ENCODE assay signal across 8 cellular contexts in the genomic region with DNA sequence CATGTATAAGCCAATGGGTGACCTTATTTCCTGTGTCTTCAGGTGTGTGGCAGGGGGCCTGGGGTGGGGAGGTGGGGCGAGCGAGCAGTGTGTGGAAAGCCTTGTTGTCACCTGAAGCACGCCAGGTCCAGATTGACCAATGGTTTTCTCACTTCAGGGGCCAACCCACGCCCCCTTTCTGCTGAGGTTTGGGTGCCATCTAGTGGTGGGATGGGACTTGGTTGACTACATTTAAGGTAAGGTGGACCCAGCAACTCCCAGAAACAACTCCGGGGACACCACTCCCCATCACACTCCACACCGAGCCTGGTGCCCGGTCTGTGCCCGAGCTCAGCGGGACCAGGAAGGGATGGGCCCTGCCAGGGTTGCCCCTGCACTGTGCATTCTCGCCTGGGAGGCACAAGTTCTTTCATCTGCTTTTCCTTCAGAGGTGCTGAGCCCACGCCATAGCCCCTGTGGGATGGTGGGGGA. TPM values are rescaled to one million over a fixed set of nuclear protein-coding genes. Genes with fewer than 3 reads are reported as not detected.
DNase-seq lines count a peak whose midpoint lies in the region; ATAC-seq, FAIRE-seq and TF ChIP-seq lines count a peak whose summit lies in the region.

No MANE protein-coding gene starts in this region.

- peak; percentile 73 for FAIRE-seq in HepG2 (lab: Jason Lieb, UNC)

- H3K9me2 ChIP-seq in GM23248 (ENCODE audit: insufficient read depth) = no peaks in the 10 kb centered on the region

- POLR2A ChIA-PET in HepG2 (lab: Yijun Ruan, JAX) = no interaction called here

- TF ChIP-seq CTCF in choroid plexus epithelial cell (conservative IDR thresholded peaks at IDR 0.05; ENCODE audit: low read depth, low read length) (peak; percentile 88), HepG2 (CRISPR knock-in tag; IDR thresholded peaks at IDR 0.05) (peak; percentile 90)

- TF ChIP-seq EP300 in HepG2 (IDR thresholded peaks at IDR 0.05; ENCODE audit: low read depth in 2 of 2, low read length in 2 of 2) (no peak), HepG2 (CRISPR knock-in tag; IDR thresholded peaks at IDR 0.05; ENCODE audit: borderline replicate concordance) (no peak)

- DNase-seq in AG08396 (ENCODE audit: low spot score) (peak; percentile 93), GM23248 (peak; percentile 80), NCI-H2227 treated with DMSO at 0.1 percent for 48 hours (lab: John Stamatoyannopoulos, UW) (peak; percentile 66), choroid plexus epithelial cell (ENCODE audit: low read depth) (peak; percentile 87), HepG2 (ENCODE audit: low spot score) (peak; percentile 75)
- DNase-seq in activated CD4-positive, alpha-beta T cell treated with anti-CD3 and anti-CD28 coated beads for 1 hour = peak; percentile 29
- DNase-seq in stimulated activated CD4-positive, alpha-beta T cell treated with anti-CD3 and anti-CD28 coated beads, Interleukin-4, amount 100 ng/mL, for 48 hours (ENCODE audit: low read depth in 2 of 2) = peak; percentile 44 to 51

- H3K4me3 ChIP-seq in GM23248 = peak overlapping the region; percentile 2; the same call in 1 of the 2 replicates
- peak overlapping the region; percentile 5 for H3K4me3 ChIP-seq in choroid plexus epithelial cell (ENCODE audit: low read depth, low read length)
- no peak overlapping the region for H3K4me3 ChIP-seq in HepG2 (replicated peaks in 1 of 3; ENCODE audit: insufficient read depth in 1 of 3, low read depth in 2 of 3, low read length in 3 of 3)

- no peaks in the 10 kb centered on the region for H3K79me2 ChIP-seq in GM23248 (ENCODE audit: insufficient read depth)
- no peaks in the 10 kb centered on the region for H3K79me2 ChIP-seq in HepG2 (ENCODE audit: insufficient read depth, low read length)

- no peaks in the 10 kb centered on the region for H3K27me3 ChIP-seq in GM23248 (replicated peaks; ENCODE audit: insufficient read depth)
- H3K27me3 ChIP-seq in HepG2 (ENCODE audit: control insufficient read depth in 1 of 2, insufficient read depth in 2 of 2, low read length in 2 of 2) = no peaks in the 10 kb centered on the region

- H3K4me1 ChIP-seq in GM23248 (ENCODE audit: insufficient read depth) (peaks cover 16% of the 10 kb centered on the region), HepG2 (ENCODE audit: insufficient read depth, low read length) (no peaks in the 10 kb centered on the region)

- intact Hi-C loops in HepG2 (cut with micrococcal nuclease; ENCODE audit: unreplicated experiment) = loop anchor here (2.0 to 5.0 kb wide), 2 partner anchors 186 to 456 kb away; partner anchors contain the start of genes IGHMBP2 and MRPL21

- BruUV-seq in HepG2 (replicated peaks; lab: Mats Ljungman, UMichigan) = no TSS peak

- CTCF ChIA-PET in HepG2 (lab: Yijun Ruan, JAX; ENCODE audit: low intra/inter-chr PET ratio, low total read pairs) = interaction anchor here (1.6 kb wide), 1 partner anchor 456 kb away, joined by 7 read pairs; no protein-coding TSS in a partner anchor

- ATAC-seq in HepG2 (peak; percentile 85), GM21737 (IDR thresholded peaks at IDR 0.05; ENCODE audit: unreplicated experiment) (no peak)

- no peak for TF ChIP-seq POLR2A in HepG2 (IDR thresholded peaks at IDR 0.05; ENCODE audit: insufficient read depth in 1 of 2, low read depth in 2 of 2, low read length in 2 of 2)

- H3K36me3 ChIP-seq in GM23248 (ENCODE audit: low read depth) (peaks cover 15% of the 10 kb centered on the region; the same call in 1 of the 2 replicates), HepG2 (replicated peaks in 1 of 2; ENCODE audit: control insufficient read depth in 1 of 2, insufficient read depth in 2 of 2, low read length in 2 of 2) (peaks cover 3 to 6% of the 10 kb centered on the region in 2 experiments; a peak in 4 of 5 replicates)

- H3K9ac ChIP-seq in GM23248 = peak overlapping the region; percentile 51
- no peak overlapping the region for H3K9ac ChIP-seq in HepG2 (ENCODE audit: insufficient read depth, low read depth, low read length)

- H3K4me2 ChIP-seq in GM23248 (ENCODE audit: unreplicated experiment) (peak overlapping the region; percentile 45), HepG2 (ENCODE audit: low read depth, low read length) (no peak overlapping the region)

- H3F3A ChIP-seq in GM23248 (ENCODE audit: insufficient read depth) = peaks cover 13% of the 10 kb centered on the region; the same call in 1 of the 2 replicates

- H2AFZ ChIP-seq in GM23248 = no peak overlapping the region
- no peak overlapping the region for H2AFZ ChIP-seq in HepG2 (ENCODE audit: low read length)

- peak; percentile 78 for TF ChIP-seq RAD21 in HepG2 (CRISPR knock-in tag; IDR thresholded peaks at IDR 0.05)

- H3K27ac ChIP-seq in GM23248 (peak overlapping the region; percentile 51), HepG2 (ENCODE audit: extremely low read length, insufficient read depth, low read length) (no peak overlapping the region)

- WGBS in GM23248 (ENCODE audit: low coverage in 1 of 2, low lambda C conversion rate in 2 of 2, missing lambda C conversion rate in 2 of 2), 2 experiments = 26 to 35% methylated on average over 10 to 11 of the region's 11 CpGs
- 34% methylated on average over 7 of the region's 11 CpGs for WGBS in HepG2 (ENCODE audit: low lambda C conversion rate)

- H3K9me3 ChIP-seq in GM23248 (ENCODE audit: low read depth) = no peaks in the 10 kb centered on the region
- no peaks in the 10 kb centered on the region for H3K9me3 ChIP-seq in HepG2 (ENCODE audit: low read length)

- H4K20me1 ChIP-seq in GM23248 (ENCODE audit: insufficient read depth) = no peaks in the 10 kb centered on the region
- 0 out of 2 replicates have a peak, but pooled peaks cover 3% of the 10 kb centered on the region for H4K20me1 ChIP-seq in HepG2 (ENCODE audit: insufficient read depth, low read length)

- in situ Hi-C loops in GM23248 (cut with MboI) (no loop called here), HepG2 (cut with HindIII; ENCODE audit: extremely low pct_ligation_motif_present, low pct_unique_long_range_greater_than_20kb) (no loop called here)

TF ChIP-seq in HepG2, 621 proteins besides CTCF, POLR2A, EP300 and RAD21 (continues in another document):
- TF ChIP-seq STAG1 (CRISPR knock-in tag; IDR thresholded peaks at IDR 0.05) (peak; percentile 91), ZNF891 (CRISPR knock-in tag; IDR thresholded peaks at IDR 0.05) (0 out of 2 replicates have a peak, but pooled peaks have one; percentile 27), SP1 (IDR thresholded peaks at IDR 0.05) (no peak), SP1 (CRISPR knock-in tag; IDR thresholded peaks at IDR 0.05) (0 out of 2 replicates have a peak, but pooled peaks have one; percentile 49), YEATS4 (CRISPR knock-in tag; IDR thresholded peaks at IDR 0.05; ENCODE audit: borderline replicate concordance) (no peak), HMGXB4 (CRISPR knock-in tag; IDR thresholded peaks at IDR 0.05; ENCODE audit: borderline replicate concordance in 1 of 2, low read depth in 1 of 2) (0 out of 4 replicates have a peak, but pooled peaks of 1 of the 2 experiments have one; percentile 23), XRCC5 (optimal IDR thresholded peaks at IDR 0.05; ENCODE audit: low read length) (peak; percentile 36)

RNA-seq across cellular contexts. Expression of gene TPCN2, which starts 40.0 kb away (rescaled TPM):
- total RNA-seq in GM23248 (2014; rRNA removed; shearing (Covaris generic)) = 7.1 and 10.2 TPM in 2 replicates
- polyA plus RNA-seq in GM23248 (2016; fragmentation: Nextera tagmentation; extraction: Ambion mirVana) = 8.5 and 8.7 TPM in 2 replicates
- 2.0 and 5.9 TPM in 2 replicates for total RNA-seq in HepG2 (2016; rRNA removed; fragmentation: Illumina TruSeq; extraction: Trizol)
- 3.5 and 4.3 TPM in 2 replicates for total RNA-seq in HepG2 (2016; cell fraction: cytosol; rRNA removed; fragmentation: Illumina TruSeq; extraction: Trizol; ENCODE audit: low read depth)
- 1.8 and 5.7 TPM in 2 replicates for total RNA-seq in HepG2 (2016; cell fraction: insoluble cytoplasmic fraction; rRNA removed; fragmentation: Illumina TruSeq; extraction: Trizol)
- 2.4 and 2.5 TPM in 2 replicates for total RNA-seq in HepG2 (2016; cell fraction: membrane; rRNA removed; fragmentation: Illumina TruSeq; extraction: Trizol)
- 7.8 and 11.5 TPM in 2 replicates for total RNA-seq in HepG2 (2016; cell fraction: nucleus; rRNA removed; fragmentation: Illumina TruSeq; extraction: Trizol)
- 5.6 and 6.9 TPM in 2 replicates for polyA plus RNA-seq in HepG2 (2011; rRNA removed)
- polyA plus RNA-seq in HepG2 (2011; cell fraction: cytosol; rRNA removed) = 3.3 and 3.5 TPM in 2 replicates
- polyA plus RNA-seq in HepG2 (2011; cell fraction: nucleus; rRNA removed) = 37.2 and 42.8 TPM in 2 replicates
- 4.5 and 4.7 TPM in 2 replicates for polyA plus RNA-seq in HepG2 (2012)
- 0.52 and 0.74 TPM in 2 replicates for polyA plus RNA-seq in HepG2 (2016; cell fraction: cytosol; fragmentation: Illumina TruSeq; extraction: Trizol; ENCODE audit: low read depth)
- 1.7 and 2.1 TPM in 2 replicates for polyA plus RNA-seq in HepG2 (2016; cell fraction: insoluble cytoplasmic fraction; fragmentation: Illumina TruSeq; extraction: Trizol; ENCODE audit: low read depth)
- polyA plus RNA-seq in HepG2 (2016; cell fraction: membrane; fragmentation: Illumina TruSeq; extraction: Trizol; ENCODE audit: low read depth) = 1.3 TPM in 2 replicates
- polyA plus RNA-seq in HepG2 (2016; cell fraction: nucleus; fragmentation: Illumina TruSeq; extraction: Trizol; ENCODE audit: insufficient read depth, low read depth) = 17.8 and 19.4 TPM in 2 replicates
- polyA minus RNA-seq in HepG2 (2011; rRNA and poly(A)+ RNA removed; ENCODE audit: low replicate concordance) = 10.3 and 20.2 TPM in 2 replicates
- polyA minus RNA-seq in HepG2 (2011; cell fraction: cytosol; rRNA and poly(A)+ RNA removed) = 1.6 TPM in 2 replicates
- 14.9 and 16.5 TPM in 2 replicates for polyA minus RNA-seq in HepG2 (2011; cell fraction: nucleus; rRNA and poly(A)+ RNA removed)

Comparison
In these comparisons a context has a peak if more than half of its experiments do, and no peak if none do; other contexts are left out.
1. DNase-seq: peak in every context shown above with its lines; median percentile 93 in AG08396; 87 in choroid plexus epithelial cell; 80 in GM23248; 75 in HepG2; 66 in NCI-H2227 treated with DMSO at 0.1 percent for 48 hours; 48 in stimulated activated CD4-positive, alpha-beta T cell treated with anti-CD3 and anti-CD28 coated beads, Interleukin-4, amount 100 ng/mL, for 48 hours; 29 in activated CD4-positive, alpha-beta T cell treated with anti-CD3 and anti-CD28 coated beads for 1 hour.
2. H3K4me3 ChIP-seq: peak in GM23248 (single experiment) and choroid plexus epithelial cell (single experiment); none in HepG2 (0 of 3).